Comparison of ENCODE assay signal across 13 cellular contexts in the genomic region with DNA sequence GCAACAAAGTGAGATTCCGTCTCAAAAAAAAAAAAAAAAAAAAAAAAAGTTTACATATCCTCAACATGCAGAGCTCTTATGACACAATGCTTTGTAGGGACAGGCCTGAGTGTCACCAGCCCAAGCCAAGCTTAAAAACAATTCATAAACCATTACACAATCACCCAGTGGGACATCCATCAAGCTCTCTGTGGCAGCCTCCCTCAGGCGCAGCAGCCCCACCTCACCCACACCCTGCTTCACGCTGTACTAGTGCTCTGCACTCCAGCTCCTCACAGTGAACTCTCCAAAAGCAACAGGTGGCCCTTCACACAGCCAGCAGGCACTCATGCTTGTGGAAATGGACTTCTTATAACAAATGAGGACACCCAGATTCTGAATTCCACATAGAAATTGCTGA. TPM values are rescaled to one million over a fixed set of nuclear protein-coding genes. Genes with fewer than 3 reads are reported as not detected.
A peak's percentile ranks its signal among the peaks of the same experiment; 100 is the strongest.
DNase-seq lines count a peak whose midpoint lies in the region; ATAC-seq, FAIRE-seq and TF ChIP-seq lines count a peak whose summit lies in the region.
"Had no signal": no experiment of that assay in that cellular context is flagged by ENCODE, and none has a peak within 500 bp of the region (broad histone marks: within the 10 kb centered on the region; RNA-seq: fewer than 3 reads in every experiment).

No MANE protein-coding gene starts in this region.

- no peak overlapping the region for H3K4me3 ChIP-seq in GM12878
- H3K4me3 ChIP-seq: BLaER1, right atrium auricular region had no signal

- no peak for DNase-seq in GM12891 (ENCODE audit: insufficient read length, low spot score)
- DNase-seq in MV-4-11 (lab: John Stamatoyannopoulos, UW): peak; percentile 96
- no peak for DNase-seq in GM12878 (ENCODE audit: low read depth, low spot score)
- DNase-seq in osteocyte (ENCODE audit: extremely low spot score, unreplicated experiment): no peak
- DNase-seq in T-helper 2 cell: no peak
- no peak for DNase-seq in activated effector memory CD4-positive, alpha-beta T cell treated with anti-CD3 and anti-CD28 coated beads, Interleukin-2, amount 50 U/mL, for 16 hours
- DNase-seq: cerebellar nuclear complex, NCI-H748 treated with DMSO at 0.1 percent for 48 hours had no signal

- no peak overlapping the region for H3K4me3 Mint-ChIP-seq in osteocyte (ENCODE audit: unreplicated experiment)
- H3K4me3 Mint-ChIP-seq: activated T-cell treated with anti-CD3 and anti-CD28 coated beads, Interleukin-2, amount 50 U/mL, for 72 hours; endodermal cell had no signal

- in situ Hi-C loops in GM12878 (cut with MboI): loop anchor here (25.0 kb wide), 1 partner anchor 1098 kb away; a partner anchor contains a TSS

- CTCF ChIA-PET in GM12878 (lab: Yijun Ruan, JAX): interaction anchor here (0.6 to 2.3 kb wide), 12 partner anchors 9 to 445 kb away, joined by 3 to 9 read pairs (median 4); no protein-coding TSS in a partner anchor

- RAD21 ChIA-PET in GM12878 (lab: Charles Lee; ENCODE audit: unreplicated experiment): interaction anchor here (0.6 to 1.2 kb wide), 4 partner anchors 12 to 289 kb away, joined by 3 to 5 read pairs (median 4); no protein-coding TSS in a partner anchor

- peaks cover 28 to 29% of the 10 kb centered on the region in 2 experiments for H3K36me3 ChIP-seq in GM12878 (ENCODE audit: control insufficient read depth in 2 of 2, insufficient read depth in 2 of 2, low read length in 1 of 2)

- H3K27ac ChIP-seq in GM12878 (ENCODE audit: control insufficient read depth, insufficient read depth): no peak overlapping the region
- H3K27ac ChIP-seq: BLaER1, right atrium auricular region had no signal

- no peak for TF ChIP-seq EP300 in GM12878 (IDR thresholded peaks at IDR 0.05; ENCODE audit: borderline replicate concordance in 1 of 2, control insufficient read depth in 1 of 2, low read depth in 2 of 2, low read length in 2 of 2)

- BruUV-seq in GM12878 (replicated peaks; lab: Mats Ljungman, UMichigan): no TSS peak

- TF ChIP-seq RAD21 in GM12878 (IDR thresholded peaks at IDR 0.05; ENCODE audit: insufficient read depth, low read depth, low read length): no peak

- H3K79me2 ChIP-seq in GM12878 (ENCODE audit: control insufficient read depth, insufficient read depth, low read length): no peaks in the 10 kb centered on the region

- H3K9ac ChIP-seq in GM12878 (ENCODE audit: control insufficient read depth, insufficient read depth, low read length): no peak overlapping the region
- H3K9ac ChIP-seq: BLaER1 had no signal

- no peak overlapping the region for H2AFZ ChIP-seq in GM12878 (ENCODE audit: control insufficient read depth, low read depth, low read length)

- no peak for FAIRE-seq in GM12891 (lab: Jason Lieb, UNC)
- FAIRE-seq in GM12878 (lab: Jason Lieb, UNC): no peak

- TF ChIP-seq CTCF in GM12878 (IDR thresholded peaks at IDR 0.05 in 2 of 3, conservative IDR thresholded peaks at IDR 0.05 in 1 of 3; ENCODE audit: control insufficient read depth in 2 of 3, extremely low read depth in 1 of 3, insufficient read depth in 1 of 3, low read depth in 3 of 3, low read length in 3 of 3) (no peak), osteocyte (IDR thresholded peaks at IDR 0.05) (no peak)

- no peaks in the 10 kb centered on the region for H3K9me3 Mint-ChIP-seq in osteocyte (ENCODE audit: unreplicated experiment)

- peak overlapping the region; percentile 31 for H3K27ac Mint-ChIP-seq in osteocyte (ENCODE audit: unreplicated experiment)
- H3K27ac Mint-ChIP-seq: activated T-cell treated with anti-CD3 and anti-CD28 coated beads, Interleukin-2, amount 50 U/mL, for 72 hours had no signal

- SMC1A ChIA-PET in GM12878 (lab: Charles Lee; ENCODE audit: uncharacterized antibody, unreplicated experiment): interaction anchor here (1.3 kb wide), 1 partner anchor 18 kb away, joined by 3 read pairs; no protein-coding TSS in a partner anchor

- peaks cover 38% of the 10 kb centered on the region for H3K36me3 Mint-ChIP-seq in osteocyte (ENCODE audit: unreplicated experiment)

- no peak for ATAC-seq in GM12878
- no peak for ATAC-seq in GM21786 (IDR thresholded peaks at IDR 0.05; ENCODE audit: unreplicated experiment)
- ATAC-seq: activated T-cell treated with anti-CD3 and anti-CD28 coated beads, Interleukin-2, amount 50 U/mL, for 72 hours had no signal

- intact Hi-C loops in GM12878 (cut with micrococcal nuclease; ENCODE audit: unreplicated experiment): no loop called here

- H3K27me3 ChIP-seq in GM12878 (replicated peaks in 1 of 2; ENCODE audit: control insufficient read depth in 2 of 2, insufficient read depth in 2 of 2, low read length in 1 of 2): no peaks in the 10 kb centered on the region
- H3K27me3 ChIP-seq: BLaER1, right atrium auricular region had no signal

- WGBS in GM12878 (ENCODE audit: insufficient coverage, insufficient replicate concordance, low lambda C conversion rate, missing lambda C conversion rate): 96% methylated on average over 2 of the region's 3 CpGs

- H3K4me1 Mint-ChIP-seq in osteocyte (ENCODE audit: unreplicated experiment): peaks cover 9% of the 10 kb centered on the region

- no peaks in the 10 kb centered on the region for H3K27me3 Mint-ChIP-seq in osteocyte (ENCODE audit: unreplicated experiment)

- POLR2A ChIA-PET in GM12878 (lab: Charles Lee): interaction anchor here (0.6 to 0.9 kb wide), 2 partner anchors 10 to 28 kb away, joined by 4 to 5 read pairs; no protein-coding TSS in a partner anchor

- no peaks in the 10 kb centered on the region for H4K20me1 ChIP-seq in GM12878 (ENCODE audit: control insufficient read depth, insufficient read depth)

- H3K4me1 ChIP-seq in GM12878 (ENCODE audit: control insufficient read depth, insufficient read depth, low read length): peaks cover 9% of the 10 kb centered on the region

- H3K9me3 ChIP-seq in GM12878 (replicated peaks; ENCODE audit: control insufficient read depth, insufficient read depth, low read length): no peaks in the 10 kb centered on the region; the same call in 2 of the 3 replicates
- H3K9me3 ChIP-seq: BLaER1, right atrium auricular region had no signal

- peak; percentile 17; the same call in 1 of the 2 replicates for TF ChIP-seq POLR2A in GM12891 (IDR thresholded peaks at IDR 0.05; ENCODE audit: low read depth, low read length)
- TF ChIP-seq POLR2A in GM12878 (IDR thresholded peaks at IDR 0.05; ENCODE audit: low read depth, low read length): peak; percentile 62

- no peak overlapping the region for H3K4me2 ChIP-seq in GM12878 (ENCODE audit: control insufficient read depth, insufficient read depth)
- H3K4me2 ChIP-seq: BLaER1 had no signal

RNA-seq across cellular contexts. Expression of a gene that starts 3.5 kb away (rescaled TPM):
- polyA plus RNA-seq in GM12891 (2012; ENCODE audit: low read depth, missing spikeins): 4.2 TPM
- 13.5 and 15.1 TPM in 2 replicates for total RNA-seq in GM12878 (2013; cell fraction: nucleolus; rRNA removed)
- 5.1 and 7.3 TPM in 2 replicates for total RNA-seq in GM12878 (2014; rRNA removed)
- 3.7 TPM in 2 replicates for total RNA-seq in GM12878 (2014; rRNA removed; fragmentation: Illumina TruSeq; extraction: Trizol)
- 25.5 and 28.8 TPM in 2 replicates for total RNA-seq in GM12878 (2021)
- 3.3 TPM for polyA plus RNA-seq in GM12878 (2011; ENCODE audit: low read depth)
- 1.1 and 1.8 TPM in 2 replicates for polyA plus RNA-seq in GM12878 (2011; rRNA removed)
- polyA plus RNA-seq in GM12878 (2011; cell fraction: cytosol; rRNA removed): 2.2 and 3.1 TPM in 2 replicates
- 4.3 and 4.7 TPM in 2 replicates for polyA plus RNA-seq in GM12878 (2011; cell fraction: nucleus; rRNA removed)
- 5.4 TPM in 2 replicates for polyA plus RNA-seq in GM12878 (2012)
- polyA plus RNA-seq in GM12878 (2014; fragmentation: Illumina TruSeq; extraction: Trizol): 9.6 and 9.8 TPM in 2 replicates
- 1 to 10 TPM; 3.5 to 3.9 TPM for polyA plus RNA-seq in GM12878 (2014; fragmentation: Nextera tagmentation; extraction: Ambion mirVana)
- polyA plus RNA-seq in GM12878 (2014; rRNA removed): 7.9 and 8.4 TPM in 2 replicates
- polyA plus RNA-seq in GM12878 (2016; fragmentation: Nextera tagmentation; extraction: Ambion mirVana): 10 to 100 TPM; 20.1 to 24.0 TPM
- 2.6 and 3.9 TPM in 2 replicates for polyA minus RNA-seq in GM12878 (2011; rRNA and poly(A)+ RNA removed)
- polyA minus RNA-seq in GM12878 (2011; cell fraction: cytosol; rRNA and poly(A)+ RNA removed): 3.0 and 3.9 TPM in 2 replicates
- polyA minus RNA-seq in GM12878 (2011; cell fraction: nucleus; rRNA and poly(A)+ RNA removed): 2.2 and 3.6 TPM in 2 replicates
- total RNA-seq in osteocyte: 48.0 and 48.9 TPM in 2 replicates

RNA-seq across cellular contexts. Expression of a gene that starts 18.6 kb away (rescaled TPM):
- polyA plus RNA-seq in GM12891 (2012; ENCODE audit: low read depth, missing spikeins): 325 TPM
- total RNA-seq in GM12878 (2013; cell fraction: nucleolus; rRNA removed): 247 and 275 TPM in 2 replicates
- total RNA-seq in GM12878 (2014; rRNA removed): 417 and 438 TPM in 2 replicates
- total RNA-seq in GM12878 (2014; rRNA removed; fragmentation: Illumina TruSeq; extraction: Trizol): 424 and 435 TPM in 2 replicates
- total RNA-seq in GM12878 (2021): 278 and 300 TPM in 2 replicates
- polyA plus RNA-seq in GM12878 (2011; ENCODE audit: low read depth): 281 TPM
- polyA plus RNA-seq in GM12878 (2011; rRNA removed): 460 and 558 TPM in 2 replicates
- polyA plus RNA-seq in GM12878 (2011; cell fraction: cytosol; rRNA removed): 608 and 749 TPM in 2 replicates
- polyA plus RNA-seq in GM12878 (2011; cell fraction: nucleus; rRNA removed): 437 and 497 TPM in 2 replicates
- polyA plus RNA-seq in GM12878 (2012): 340 and 341 TPM in 2 replicates
- 488 and 502 TPM in 2 replicates for polyA plus RNA-seq in GM12878 (2014; fragmentation: Illumina TruSeq; extraction: Trizol)
- polyA plus RNA-seq in GM12878 (2014; fragmentation: Nextera tagmentation; extraction: Ambion mirVana): 100 to 1,000 TPM; 249 to 445 TPM
- 428 and 440 TPM in 2 replicates for polyA plus RNA-seq in GM12878 (2014; rRNA removed)
- 100 to 1,000 TPM; 240 to 243 TPM for polyA plus RNA-seq in GM12878 (2016; fragmentation: Nextera tagmentation; extraction: Ambion mirVana)
- 813 and 847 TPM in 2 replicates for polyA minus RNA-seq in GM12878 (2011; rRNA and poly(A)+ RNA removed)
- polyA minus RNA-seq in GM12878 (2011; cell fraction: cytosol; rRNA and poly(A)+ RNA removed): 198 and 219 TPM in 2 replicates
- 136 and 196 TPM in 2 replicates for polyA minus RNA-seq in GM12878 (2011; cell fraction: nucleus; rRNA and poly(A)+ RNA removed)
- total RNA-seq in osteocyte: 150 and 155 TPM in 2 replicates

RNA-seq across cellular contexts. Expression of a gene that starts 28.9 kb away (rescaled TPM):
- 146 TPM for polyA plus RNA-seq in GM12891 (2012; ENCODE audit: low read depth, missing spikeins)
- 7.3 and 8.2 TPM in 2 replicates for total RNA-seq in GM12878 (2013; cell fraction: nucleolus; rRNA removed)
- total RNA-seq in GM12878 (2014; rRNA removed) (81.6 and 96.5 TPM in 2 replicates), GM12878 (2014; rRNA removed; fragmentation: Illumina TruSeq; extraction: Trizol) (70.2 and 70.4 TPM in 2 replicates), GM12878 (2021) (119 and 126 TPM in 2 replicates), osteocyte (67.4 and 70.0 TPM in 2 replicates)
- 46.7 TPM for polyA plus RNA-seq in GM12878 (2011; ENCODE audit: low read depth)
- polyA plus RNA-seq in GM12878 (2011; rRNA removed) (176 and 233 TPM in 2 replicates), GM12878 (2014; fragmentation: Illumina TruSeq; extraction: Trizol) (101 and 102 TPM in 2 replicates), GM12878 (2014; fragmentation: Nextera tagmentation; extraction: Ambion mirVana) (100 to 1,000 TPM; 330 to 350 TPM), GM12878 (2014; rRNA removed) (144 and 180 TPM in 2 replicates), GM12878 (2016; fragmentation: Nextera tagmentation; extraction: Ambion mirVana) (100 to 1,000 TPM; 221 to 285 TPM)
- 244 and 280 TPM in 2 replicates for polyA plus RNA-seq in GM12878 (2011; cell fraction: cytosol; rRNA removed)
- 135 and 140 TPM in 2 replicates for polyA plus RNA-seq in GM12878 (2011; cell fraction: nucleus; rRNA removed)
- 139 and 155 TPM in 2 replicates for polyA plus RNA-seq in GM12878 (2012)
- 180 and 183 TPM in 2 replicates for polyA minus RNA-seq in GM12878 (2011; rRNA and poly(A)+ RNA removed)
- polyA minus RNA-seq in GM12878 (2011; cell fraction: cytosol; rRNA and poly(A)+ RNA removed): 34.3 and 55.5 TPM in 2 replicates
- polyA minus RNA-seq in GM12878 (2011; cell fraction: nucleus; rRNA and poly(A)+ RNA removed): 20.3 and 27.4 TPM in 2 replicates
